1 cellular context compared by ENCODE assay signal in genomic region chr11:36594316-36594989, GRCh38.
TF ChIP-seq lines count a peak whose summit lies in the region.

TSS of gene IFTAP (plus strand) at chr11:36594502. CDS start at chr11:36610104, 15,602 bp downstream.

TF ChIP-seq in K562, 482 proteins besides CTCF, POLR2A, EP300 and RAD21 (continued from another document and continues in another):
- TF ChIP-seq HOMEZ (CRISPR knock-in tag; IDR thresholded peaks at IDR 0.05) (no peak), SAP30 (IDR thresholded peaks at IDR 0.05; ENCODE audit: borderline replicate concordance, insufficient read depth, low read depth, low read length, poor library complexity, severe bottlenecking) (no peak), ZNF699 (CRISPR knock-in tag; IDR thresholded peaks at IDR 0.05; ENCODE audit: insufficient replicate concordance) (no peak), ATF3 (IDR thresholded peaks at IDR 0.05) (no peak), ATF3 (CRISPR knock-in tag; conservative IDR thresholded peaks at IDR 0.05) (0 out of 2 replicates have a peak, but pooled peaks have one; percentile 15), MAFF (IDR thresholded peaks at IDR 0.05; ENCODE audit: low read length) (no peak), STAT6 (CRISPR knock-in tag; IDR thresholded peaks at IDR 0.05) (0 out of 2 replicates have a peak, but pooled peaks have one; percentile 45), MYC (IDR thresholded peaks at IDR 0.05; ENCODE audit: low read depth, low read length) (peak; percentile 49), MYC (CRISPR knock-in tag; IDR thresholded peaks at IDR 0.05; ENCODE audit: borderline replicate concordance, low read depth) (no peak), EGR1 (conservative IDR thresholded peaks at IDR 0.05) (no peak), PKNOX1 (IDR thresholded peaks at IDR 0.05) (0 out of 2 replicates have a peak, but pooled peaks have one; percentile 16), FOS (IDR thresholded peaks at IDR 0.05; ENCODE audit: extremely low read depth, insufficient read length) (no peak), ATF6 (CRISPR knock-in tag; IDR thresholded peaks at IDR 0.05) (no peak), GABPB1 (CRISPR knock-in tag; IDR thresholded peaks at IDR 0.05) (peak; percentile 87), ZNF584 (CRISPR knock-in tag; IDR thresholded peaks at IDR 0.05; ENCODE audit: low read depth) (peak; percentile 83; the same call in 1 of the 2 replicates), ARID1B (IDR thresholded peaks at IDR 0.05) (no peak; the same call in 1 of the 2 replicates), BRCA1 (IDR thresholded peaks at IDR 0.05) (no peak), BRCA1 (CRISPR knock-in tag; IDR thresholded peaks at IDR 0.05) (no peak), CBFA2T2 (conservative IDR thresholded peaks at IDR 0.05) (no peak), POLR3A (IDR thresholded peaks at IDR 0.05; ENCODE audit: borderline replicate concordance, extremely low read depth, insufficient read depth, insufficient read length) (no peak), RAD51 (IDR thresholded peaks at IDR 0.05; ENCODE audit: borderline replicate concordance, low read depth) (no peak), ZNF79 (CRISPR knock-in tag; IDR thresholded peaks at IDR 0.05; ENCODE audit: low read depth) (peak; percentile 68; the same call in 1 of the 2 replicates), ZNF197 (CRISPR knock-in tag; IDR thresholded peaks at IDR 0.05; ENCODE audit: low read depth) (peak; percentile 93), NFXL1 (CRISPR knock-in tag; IDR thresholded peaks at IDR 0.05) (no peak), ZNF449 (CRISPR knock-in tag; IDR thresholded peaks at IDR 0.05) (no peak), PHF21A (IDR thresholded peaks at IDR 0.05; ENCODE audit: borderline replicate concordance, low read depth) (no peak), TBL1XR1 (IDR thresholded peaks at IDR 0.05; ENCODE audit: low read length in 2 of 2) (no peak), ARHGAP35 (IDR thresholded peaks at IDR 0.05; ENCODE audit: partially characterized antibody) (no peak), RBM14 (IDR thresholded peaks at IDR 0.05; ENCODE audit: borderline replicate concordance, insufficient read depth, low read depth, low read length) (no peak), HMGXB4 (CRISPR knock-in tag; IDR thresholded peaks at IDR 0.05) (no peak), U2AF1 (optimal IDR thresholded peaks at IDR 0.05; ENCODE audit: low read depth, low read length) (no peak), SIN3B (IDR thresholded peaks at IDR 0.05; ENCODE audit: low read depth) (peak; percentile 81), CBX5 (IDR thresholded peaks at IDR 0.05; ENCODE audit: borderline replicate concordance, low read depth) (no peak), ATF2 (CRISPR knock-in tag; IDR thresholded peaks at IDR 0.05) (no peak), PHF20 (IDR thresholded peaks at IDR 0.05; ENCODE audit: partially characterized antibody) (peak; percentile 77), TSC22D4 (tag; IDR thresholded peaks at IDR 0.05) (no peak), THRB (CRISPR knock-in tag; conservative IDR thresholded peaks at IDR 0.05) (0 out of 2 replicates have a peak, but pooled peaks have one; percentile 33)
